24 cellular contexts compared by ENCODE assay signal in the genomic region with DNA sequence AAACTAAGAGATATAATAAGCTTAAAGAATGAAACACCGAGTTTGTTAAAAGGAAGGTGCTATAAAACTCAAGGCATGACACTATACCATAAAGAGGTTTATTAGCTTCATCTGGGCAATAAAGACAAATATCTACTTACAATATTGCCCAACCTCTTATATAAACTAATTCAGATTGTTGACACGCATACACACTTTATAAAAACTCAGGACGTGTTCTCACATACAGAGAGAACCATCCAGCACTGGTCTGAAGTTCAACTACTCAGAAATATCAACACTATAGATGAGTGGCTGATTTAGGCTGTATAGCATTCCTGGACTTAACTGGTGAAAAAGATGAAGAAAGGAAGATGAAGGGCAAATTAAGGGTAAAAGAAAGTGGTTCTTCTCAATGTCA.
A peak's percentile ranks its signal among the peaks of the same experiment; 100 is the strongest.
DNase-seq lines count a peak whose midpoint lies in the region; FAIRE-seq and TF ChIP-seq lines count a peak whose summit lies in the region.
"Had no signal": no experiment of that assay in that cellular context is flagged by ENCODE, and none has a peak within 500 bp of the region (broad histone marks: within the 10 kb centered on the region; RNA-seq: fewer than 3 reads in every experiment).

No MANE protein-coding gene starts in this region.

- H3K9ac ChIP-seq in colonic mucosa (ENCODE audit: low read depth in 2 of 2, low read length in 2 of 2) (no peak overlapping the region), mucosa of rectum (ENCODE audit: low read depth in 1 of 2, low read length in 2 of 2) (no peak overlapping the region)
- H3K9ac ChIP-seq: BLaER1 treated with 17β-estradiol and CSF1 and Interleukin-3, amounts not matched to agents 10 nM and 100 nM; GM23248 had no signal

- peaks cover 9% of the 10 kb centered on the region for H3K4me1 Mint-ChIP-seq in glutamatergic neuron (ENCODE audit: low read depth, unreplicated experiment)
- H3K4me1 Mint-ChIP-seq: CD8-positive, alpha-beta memory T cell had no signal

- in situ Hi-C loops in transverse colon (cut with MboI; ENCODE audit: low pct_ligation_motif_present in 1 of 4, low pct_unique_long_range_greater_than_20kb in 1 of 4, low sequenced_read_pairs in 3 of 4) = no loop called here

- WGBS in transverse colon (ENCODE audit: low coverage in 1 of 2), 2 donors = 55 to 61% methylated on average over 3 of the region's 3 CpGs

- intact Hi-C loops in colonic mucosa (cut with DNase I) (no loop called here), transverse colon (cut with DNase I; ENCODE audit: low total_unique reads) (no loop called here)

- H3K4me1 ChIP-seq in colonic mucosa (no peaks in the 10 kb centered on the region), mucosa of rectum (ENCODE audit: control insufficient read depth in 2 of 2, insufficient read depth in 2 of 2, low read length in 2 of 2) (peaks cover 5 to 21% of the 10 kb centered on the region in 2 donors), transverse colon (peaks cover 0 to 26% (median 2%) of the 10 kb centered on the region in 4 donors)
- H3K4me1 ChIP-seq: A549; BLaER1 treated with 17β-estradiol and CSF1 and Interleukin-3, amounts not matched to agents 10 nM and 100 nM had no signal

- H3K27me3 Mint-ChIP-seq in glutamatergic neuron (ENCODE audit: unreplicated experiment) = peaks cover 3% of the 10 kb centered on the region
- H3K27me3 Mint-ChIP-seq: CD4-positive, alpha-beta T cell; CD8-positive, alpha-beta memory T cell had no signal

- no peak overlapping the region for H3K4me3 Mint-ChIP-seq in glutamatergic neuron (ENCODE audit: unreplicated experiment)
- H3K4me3 Mint-ChIP-seq: CD14-positive monocyte; CD4-positive, alpha-beta T cell; CD8-positive, alpha-beta memory T cell had no signal

- FAIRE-seq in RCC 7860 (lab: Jason Lieb, UNC) = no peak
- FAIRE-seq: A549, D721Med, GM12892, H1 had no signal

- no peak overlapping the region for H3K27ac Mint-ChIP-seq in glutamatergic neuron (ENCODE audit: unreplicated experiment)
- H3K27ac Mint-ChIP-seq: CD14-positive monocyte; CD4-positive, alpha-beta T cell; CD8-positive, alpha-beta memory T cell had no signal

- no peaks in the 10 kb centered on the region for H3K36me3 ChIP-seq in colonic mucosa
- H3K36me3 ChIP-seq in mucosa of rectum (ENCODE audit: control insufficient read depth in 2 of 2, insufficient read depth in 2 of 2, low read length in 2 of 2) = no peaks in the 10 kb centered on the region
- H3K36me3 ChIP-seq in transverse colon = no peaks in the 10 kb centered on the region
- H3K36me3 ChIP-seq: BE2C; BLaER1 treated with 17β-estradiol and CSF1 and Interleukin-3, amounts not matched to agents 10 nM and 100 nM had no signal

- peaks cover 11% of the 10 kb centered on the region for H3K36me3 Mint-ChIP-seq in glutamatergic neuron (ENCODE audit: unreplicated experiment)

- H3K27ac ChIP-seq in colonic mucosa = peak overlapping the region; percentile 24
- H3K27ac ChIP-seq in mucosa of rectum (ENCODE audit: low read depth in 2 of 2, low read length in 2 of 2) = peak overlapping the region; percentile 3 to 58
- peak overlapping the region in 3 of 4 donors; percentile 18 to 37 (median 29) for H3K27ac ChIP-seq in transverse colon
- H3K27ac ChIP-seq: 22Rv1; A549; BLaER1 treated with 17β-estradiol and CSF1 and Interleukin-3, amounts not matched to agents 10 nM and 100 nM; GM23248 had no signal

- peak; percentile 26 for TF ChIP-seq POLR2A in transverse colon (IDR thresholded peaks at IDR 0.05)

- H3K9me3 ChIP-seq in colonic mucosa = no peaks in the 10 kb centered on the region
- peaks cover 0 to 2% of the 10 kb centered on the region in 2 donors for H3K9me3 ChIP-seq in mucosa of rectum (ENCODE audit: control insufficient read depth in 2 of 2, low read length in 2 of 2)
- no peaks in the 10 kb centered on the region for H3K9me3 ChIP-seq in transverse colon
- H3K9me3 ChIP-seq: BE2C had no signal

- DNase-seq in LNCaP clone FGC (ENCODE audit: low read depth) (peak; percentile 53), colonic mucosa (no peak), transverse colon (no peak), glutamatergic neuron (no peak), RCC 7860 (ENCODE audit: low spot score) (no peak), HuH-7 (ENCODE audit: low spot score) (no peak)
- DNase-seq: ACHN; AML-193; BE2C; CD4-positive, alpha-beta T cell; CD8-positive, alpha-beta memory T cell; DMS 273 treated with DMSO at 0.1 percent for 48 hours; DMS79; H7; HCEC 1CT had no signal

- no peak for TF ChIP-seq CTCF in LNCaP clone FGC (IDR thresholded peaks at IDR 0.05; ENCODE audit: control insufficient read depth, extremely low read depth, insufficient read depth)
- TF ChIP-seq CTCF in colonic mucosa (IDR thresholded peaks at IDR 0.05) = no peak
- no peak for TF ChIP-seq CTCF in transverse colon (IDR thresholded peaks at IDR 0.05)
- no peak for TF ChIP-seq CTCF in glutamatergic neuron (IDR thresholded peaks at IDR 0.05; ENCODE audit: partially characterized antibody, unreplicated experiment)

- no peaks in the 10 kb centered on the region for H3K27me3 ChIP-seq in colonic mucosa
- H3K27me3 ChIP-seq in mucosa of rectum (ENCODE audit: control insufficient read depth in 2 of 2, insufficient read depth in 2 of 2, low read length in 2 of 2) = no peaks in the 10 kb centered on the region
- H3K27me3 ChIP-seq in transverse colon = no peaks in the 10 kb centered on the region
- H3K27me3 ChIP-seq: BE2C; BLaER1 treated with 17β-estradiol and CSF1 and Interleukin-3, amounts not matched to agents 10 nM and 100 nM had no signal

- H3K9me3 Mint-ChIP-seq in glutamatergic neuron (ENCODE audit: unreplicated experiment) = peaks cover 15% of the 10 kb centered on the region
- H3K9me3 Mint-ChIP-seq: CD4-positive, alpha-beta T cell had no signal

- H3K4me3 ChIP-seq in LNCaP clone FGC (ENCODE audit: low read depth, low read length) (no peak overlapping the region), colonic mucosa (no peak overlapping the region), mucosa of rectum (ENCODE audit: low read length in 2 of 2) (no peak overlapping the region), transverse colon (no peak overlapping the region)
- H3K4me3 ChIP-seq: A549; BLaER1 treated with 17β-estradiol and CSF1 and Interleukin-3, amounts not matched to agents 10 nM and 100 nM; GM23248 had no signal

- no peak for TF ChIP-seq EP300 in transverse colon (IDR thresholded peaks at IDR 0.05; ENCODE audit: low read depth)
